Comparison of ENCODE assay signal across 1 cellular context in the genomic region with DNA sequence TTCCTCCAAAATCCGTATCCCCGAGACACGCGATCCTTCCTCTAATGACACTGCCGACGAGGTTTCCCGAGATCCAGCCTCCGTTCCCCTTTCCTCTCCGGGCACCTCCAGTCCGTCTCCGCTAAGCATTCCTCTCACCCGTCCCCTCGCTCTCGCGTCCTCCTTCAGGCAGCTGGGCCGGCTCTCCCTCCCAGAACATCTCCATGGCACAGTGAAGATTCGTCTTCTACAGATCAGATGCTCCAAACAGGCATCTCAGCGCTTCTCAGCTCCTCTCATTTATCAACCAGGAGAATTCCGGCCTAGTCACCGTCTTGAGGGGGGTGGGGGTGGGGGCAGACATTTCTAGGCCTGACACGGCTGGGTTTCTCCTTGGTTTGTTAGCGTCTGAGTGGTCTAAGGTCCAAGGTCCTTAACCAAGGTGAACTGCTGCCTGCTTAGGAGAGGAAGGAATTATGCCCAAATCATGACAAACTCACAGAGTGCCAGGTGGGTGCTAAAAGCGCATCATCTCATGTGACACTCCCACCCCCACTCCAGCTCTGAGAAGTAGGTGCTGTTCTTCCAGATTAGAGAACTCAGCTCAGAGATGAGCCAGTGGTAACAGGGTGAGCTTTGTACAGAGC.
TF ChIP-seq lines count a peak whose summit lies in the region.

A gene (minus strand): TSS at position 457 of the 626 bp plus-strand sequence. CDS start 7,976 bp downstream, outside the sequence.

TF ChIP-seq in HCT116, 20 proteins besides CTCF, POLR2A, EP300 and RAD21 (continued from another document):
- TF ChIP-seq, protein P1, sequence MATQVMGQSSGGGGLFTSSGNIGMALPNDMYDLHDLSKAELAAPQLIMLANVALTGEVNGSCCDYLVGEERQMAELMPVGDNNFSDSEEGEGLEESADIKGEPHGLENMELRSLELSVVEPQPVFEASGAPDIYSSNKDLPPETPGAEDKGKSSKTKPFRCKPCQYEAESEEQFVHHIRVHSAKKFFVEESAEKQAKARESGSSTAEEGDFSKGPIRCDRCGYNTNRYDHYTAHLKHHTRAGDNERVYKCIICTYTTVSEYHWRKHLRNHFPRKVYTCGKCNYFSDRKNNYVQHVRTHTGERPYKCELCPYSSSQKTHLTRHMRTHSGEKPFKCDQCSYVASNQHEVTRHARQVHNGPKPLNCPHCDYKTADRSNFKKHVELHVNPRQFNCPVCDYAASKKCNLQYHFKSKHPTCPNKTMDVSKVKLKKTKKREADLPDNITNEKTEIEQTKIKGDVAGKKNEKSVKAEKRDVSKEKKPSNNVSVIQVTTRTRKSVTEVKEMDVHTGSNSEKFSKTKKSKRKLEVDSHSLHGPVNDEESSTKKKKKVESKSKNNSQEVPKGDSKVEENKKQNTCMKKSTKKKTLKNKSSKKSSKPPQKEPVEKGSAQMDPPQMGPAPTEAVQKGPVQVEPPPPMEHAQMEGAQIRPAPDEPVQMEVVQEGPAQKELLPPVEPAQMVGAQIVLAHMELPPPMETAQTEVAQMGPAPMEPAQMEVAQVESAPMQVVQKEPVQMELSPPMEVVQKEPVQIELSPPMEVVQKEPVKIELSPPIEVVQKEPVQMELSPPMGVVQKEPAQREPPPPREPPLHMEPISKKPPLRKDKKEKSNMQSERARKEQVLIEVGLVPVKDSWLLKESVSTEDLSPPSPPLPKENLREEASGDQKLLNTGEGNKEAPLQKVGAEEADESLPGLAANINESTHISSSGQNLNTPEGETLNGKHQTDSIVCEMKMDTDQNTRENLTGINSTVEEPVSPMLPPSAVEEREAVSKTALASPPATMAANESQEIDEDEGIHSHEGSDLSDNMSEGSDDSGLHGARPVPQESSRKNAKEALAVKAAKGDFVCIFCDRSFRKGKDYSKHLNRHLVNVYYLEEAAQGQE (IDR thresholded peaks at IDR 0.05; ENCODE audit: low read depth), result no peak
- TF ChIP-seq EZH2phosphoT487 (IDR thresholded peaks at IDR 0.05; ENCODE audit: borderline replicate concordance) (no peak), SRF (IDR thresholded peaks at IDR 0.05; ENCODE audit: low read depth) (no peak), CEBPB (IDR thresholded peaks at IDR 0.05; ENCODE audit: low read depth) (no peak), ZFX (IDR thresholded peaks at IDR 0.05) (no peak; the same call in 1 of the 2 replicates), ZNF274 (IDR thresholded peaks at IDR 0.05; ENCODE audit: low read depth, low read length) (no peak), POLR2AphosphoS5 (IDR thresholded peaks at IDR 0.05; ENCODE audit: low read depth, low read length) (no peak), CBX3 (IDR thresholded peaks at IDR 0.05; ENCODE audit: low read depth) (no peak), YY1 (IDR thresholded peaks at IDR 0.05; ENCODE audit: extremely low read depth, insufficient replicate concordance, low read depth, low read length) (no peak)
- TF ChIP-seq, protein P2, sequence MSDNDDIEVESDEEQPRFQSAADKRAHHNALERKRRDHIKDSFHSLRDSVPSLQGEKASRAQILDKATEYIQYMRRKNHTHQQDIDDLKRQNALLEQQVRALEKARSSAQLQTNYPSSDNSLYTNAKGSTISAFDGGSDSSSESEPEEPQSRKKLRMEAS (IDR thresholded peaks at IDR 0.05), result no peak
- TF ChIP-seq, protein P3, sequence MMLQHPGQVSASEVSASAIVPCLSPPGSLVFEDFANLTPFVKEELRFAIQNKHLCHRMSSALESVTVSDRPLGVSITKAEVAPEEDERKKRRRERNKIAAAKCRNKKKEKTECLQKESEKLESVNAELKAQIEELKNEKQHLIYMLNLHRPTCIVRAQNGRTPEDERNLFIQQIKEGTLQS (IDR thresholded peaks at IDR 0.05), result no peak
